Comparison of ENCODE assay signal across 19 cellular contexts in genomic region chr13:110570886-110571285, GRCh38. TPM values are rescaled to one million over a fixed set of nuclear protein-coding genes. Genes with fewer than 3 reads are reported as not detected.
"Had no signal": no experiment of that assay in that cellular context is flagged by ENCODE, and none has a peak within 500 bp of the region (broad histone marks: within the 10 kb centered on the region; RNA-seq: fewer than 3 reads in every experiment).

No MANE protein-coding gene starts in this region.

- ATAC-seq: Panc1, PC-3 had no signal

- H3K27ac ChIP-seq: RWPE1 had no signal

- DNase-seq: KBM-7, MV-4-11, NCI-H1048, NCI-H1105, NCI-H187, NCI-H2029, NCI-H2081 treated with DMSO at 0.1 percent for 48 hours, NCI-H2171, NCI-H226, NCI-H446, NCI-H510A, NCI-H524 treated with DMSO at 0.1 percent for 48 hours, NCI-H774, PC-3, SHP77, SK-N-SH had no signal

- H3K9me3 ChIP-seq: SK-N-SH had no signal

RNA-seq across cellular contexts. Expression of gene RAB20, which starts 9.4 kb away (rescaled TPM):
- total RNA-seq: OCI-LY7 had no signal
